ENCODE assay signal across 34 cellular contexts in genomic region chr18:25409971-25410370, GRCh38.
"Had no signal": no experiment of that assay in that cellular context is flagged by ENCODE, and none has a peak within 500 bp of the region (broad histone marks: within the 10 kb centered on the region; RNA-seq: fewer than 3 reads in every experiment).

No MANE protein-coding gene starts in this region.

- H3K4me3 ChIP-seq: MG63 had no signal

- H3K36me3 ChIP-seq: MG63 had no signal

- H3K4me2 ChIP-seq: KMS-11 had no signal

- H3K9ac ChIP-seq: KMS-11 had no signal

- H3K27ac ChIP-seq: KMS-11 had no signal

- DNase-seq: Karpas-422, Kasumi-1, MG63, MM.1S, MV-4-11, NCI-H1048, NCI-H1092, NCI-H1092 treated with DMSO at 0.1 percent for 48 hours, NCI-H1105, NCI-H1105 treated with DMSO at 0.1 percent for 48 hours, NCI-H1417, NCI-H1417 treated with DMSO at 0.1 percent for 48 hours, NCI-H1436, NCI-H1436 treated with DMSO at 0.1 percent for 48 hours, NCI-H146, NCI-H1694, NCI-H1694 treated with DMSO at 0.1 percent for 48 hours, NCI-H187, NCI-H187 treated with DMSO at 0.1 percent for 48 hours, NCI-H1930, NCI-H2029, NCI-H2029 treated with DMSO at 0.1 percent for 48 hours, NCI-H2081, NCI-H2081 treated with DMSO at 0.1 percent for 48 hours, NCI-H2107, NCI-H2171, NCI-H2171 treated with DMSO at 0.1 percent for 48 hours, NCI-H2227 treated with DMSO at 0.1 percent for 48 hours, NCI-H226, NCI-H345, NCI-H446, NCI-H446 treated with DMSO at 0.1 percent for 48 hours, NCI-H510A had no signal

- H3K27me3 ChIP-seq: MG63 had no signal
